Comparison of ENCODE assay signal across 13 cellular contexts in the genomic region with DNA sequence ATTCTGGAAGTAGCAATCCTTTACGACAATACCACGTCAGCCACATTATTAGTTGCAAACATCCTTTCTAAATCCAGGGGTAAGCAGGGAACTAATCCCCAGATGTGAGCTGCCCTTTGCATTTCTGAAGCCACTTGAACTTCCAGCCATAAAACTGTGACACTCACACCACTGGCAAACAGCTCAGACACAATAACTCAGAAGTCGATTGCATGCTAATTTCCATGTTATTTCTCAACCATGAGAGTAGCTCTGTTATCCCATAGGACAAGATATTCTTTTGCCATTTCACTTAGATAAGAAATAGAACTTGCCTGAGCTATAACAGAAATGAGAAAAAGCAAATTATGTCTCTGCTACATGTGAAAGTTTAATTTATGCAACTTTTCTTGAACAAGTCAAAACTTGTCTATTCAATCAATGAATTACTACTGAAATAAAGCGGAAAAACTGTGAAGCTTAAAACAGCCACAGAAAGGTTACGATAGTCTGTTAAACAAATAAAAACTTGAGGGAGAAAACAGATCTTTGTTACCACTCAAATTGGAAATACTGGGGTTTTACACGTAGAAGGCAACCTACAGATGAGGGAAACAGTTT.
DNase-seq lines count a peak whose midpoint lies in the region; ATAC-seq and TF ChIP-seq lines count a peak whose summit lies in the region.
"Had no signal": no experiment of that assay in that cellular context is flagged by ENCODE, and none has a peak within 500 bp of the region (broad histone marks: within the 10 kb centered on the region; RNA-seq: fewer than 3 reads in every experiment).

No MANE protein-coding gene starts in this region.

- no peaks in the 10 kb centered on the region for H3K9me3 Mint-ChIP-seq in stimulated activated naive CD8-positive, alpha-beta T cell treated with anti-CD3 and anti-CD28 coated beads, Interleukin-15, Interleukin-2, amounts not matched to agents 100 ng/mL and 50 ng/mL, for 24 hours
- peaks cover 14% of the 10 kb centered on the region for H3K9me3 Mint-ChIP-seq in activated CD8-positive, alpha-beta T cell treated with anti-CD3 and anti-CD28 coated beads, Interleukin-2, amount 10 ng/mL, durations not matched to agents 7 days and 5 days (ENCODE audit: insufficient read depth)

- no peak overlapping the region for H3K4me3 ChIP-seq in left lung

- POLR2A ChIA-PET in activated CD8-positive, alpha-beta T cell treated with anti-CD3 and anti-CD28 coated beads, Interleukin-2, amount 10 ng/mL, durations not matched to agents 7 days and 5 days (lab: Charles Lee), result interaction anchor here (0.6 to 2.6 kb wide), 7 partner anchors 9 to 480 kb away, joined by 3 to 13 read pairs (median 4); no protein-coding TSS in a partner anchor

- peak overlapping the region; percentile 97 for H3K27ac Mint-ChIP-seq in stimulated activated naive CD8-positive, alpha-beta T cell treated with anti-CD3 and anti-CD28 coated beads, Interleukin-15, Interleukin-2, amounts not matched to agents 100 ng/mL and 50 ng/mL, for 24 hours
- peak overlapping the region; percentile 79 for H3K27ac Mint-ChIP-seq in activated CD8-positive, alpha-beta T cell treated with anti-CD3 and anti-CD28 coated beads, Interleukin-2, amount 10 ng/mL, durations not matched to agents 7 days and 5 days

- CTCF ChIA-PET in activated CD8-positive, alpha-beta T cell treated with anti-CD3 and anti-CD28 coated beads, Interleukin-2, amount 10 ng/mL, durations not matched to agents 7 days and 5 days (lab: Charles Lee), result interaction anchor here (0.6 to 5.8 kb wide), 19 partner anchors 8 to 392 kb away, joined by 3 to 39 read pairs (median 6); a partner anchor contains a TSS

- H3K4me3 Mint-ChIP-seq in stimulated activated naive CD8-positive, alpha-beta T cell treated with anti-CD3 and anti-CD28 coated beads, Interleukin-15, Interleukin-2, amounts not matched to agents 100 ng/mL and 50 ng/mL, for 24 hours, result peak overlapping the region; percentile 66
- peak overlapping the region; percentile 66 for H3K4me3 Mint-ChIP-seq in activated CD8-positive, alpha-beta T cell treated with anti-CD3 and anti-CD28 coated beads, Interleukin-2, amount 10 ng/mL, durations not matched to agents 7 days and 5 days

- DNase-seq in stimulated activated naive CD8-positive, alpha-beta T cell treated with anti-CD3 and anti-CD28 coated beads, Interleukin-15, Interleukin-2, amounts not matched to agents 100 U/mL and 50 U/mL, for 24 hours, result no peak
- DNase-seq in activated CD8-positive, alpha-beta T cell treated with anti-CD3 and anti-CD28 coated beads, Interleukin-2, amount 10 ng/mL, durations not matched to agents 7 days and 5 days, result no peak
- DNase-seq in left lung (no peak), mucosa of gallbladder (ENCODE audit: low spot score) (no peak)
- DNase-seq: cortex of kidney; mammary epithelial cell; NCI-H1105; NK-92 treated with Interleukin-12 subunit alpha and Interleukin-12 subunit beta, amount 100 ng/mL, for 24 hours had no signal

- no peaks in the 10 kb centered on the region for H3K9me3 ChIP-seq in left lung

- peaks cover 0 to 19% of the 10 kb centered on the region in 2 donors for H3K36me3 ChIP-seq in left lung

- peaks cover 39% of the 10 kb centered on the region for H3K36me3 Mint-ChIP-seq in stimulated activated naive CD8-positive, alpha-beta T cell treated with anti-CD3 and anti-CD28 coated beads, Interleukin-15, Interleukin-2, amounts not matched to agents 100 ng/mL and 50 ng/mL, for 24 hours (ENCODE audit: low read depth)
- H3K36me3 Mint-ChIP-seq in activated CD8-positive, alpha-beta T cell treated with anti-CD3 and anti-CD28 coated beads, Interleukin-2, amount 10 ng/mL, durations not matched to agents 7 days and 5 days (ENCODE audit: low read depth), result peaks cover 72% of the 10 kb centered on the region

- H3K4me1 ChIP-seq in left lung, result peaks cover 0 to 82% of the 10 kb centered on the region in 2 donors

- H3K27ac ChIP-seq in left lung, result peak overlapping the region in 1 of 2 donors; percentile 92
- H3K27ac ChIP-seq: C4-2B had no signal

- no peak for ATAC-seq in stimulated activated naive CD8-positive, alpha-beta T cell treated with anti-CD3 and anti-CD28 coated beads, Interleukin-15, Interleukin-2, amounts not matched to agents 100 U/mL and 50 U/mL, for 24 hours
- no peak for ATAC-seq in activated CD8-positive, alpha-beta T cell treated with anti-CD3 and anti-CD28 coated beads, Interleukin-2, amount 10 ng/mL, durations not matched to agents 7 days and 5 days
- ATAC-seq in left lung (peak; percentile 24), GM18858 (IDR thresholded peaks at IDR 0.05; ENCODE audit: unreplicated experiment) (no peak), GM21423 (IDR thresholded peaks at IDR 0.05; ENCODE audit: unreplicated experiment) (no peak), GM21515 (IDR thresholded peaks at IDR 0.05; ENCODE audit: unreplicated experiment) (no peak)

- H3K27me3 ChIP-seq in left lung, result no peaks in the 10 kb centered on the region

- peaks cover 97% of the 10 kb centered on the region for H3K4me1 Mint-ChIP-seq in stimulated activated naive CD8-positive, alpha-beta T cell treated with anti-CD3 and anti-CD28 coated beads, Interleukin-15, Interleukin-2, amounts not matched to agents 100 ng/mL and 50 ng/mL, for 24 hours (ENCODE audit: low read depth)
- peaks cover 89% of the 10 kb centered on the region for H3K4me1 Mint-ChIP-seq in activated CD8-positive, alpha-beta T cell treated with anti-CD3 and anti-CD28 coated beads, Interleukin-2, amount 10 ng/mL, durations not matched to agents 7 days and 5 days (ENCODE audit: low read depth)

- H3K27me3 Mint-ChIP-seq in stimulated activated naive CD8-positive, alpha-beta T cell treated with anti-CD3 and anti-CD28 coated beads, Interleukin-15, Interleukin-2, amounts not matched to agents 100 ng/mL and 50 ng/mL, for 24 hours, result no peaks in the 10 kb centered on the region
- H3K27me3 Mint-ChIP-seq in activated CD8-positive, alpha-beta T cell treated with anti-CD3 and anti-CD28 coated beads, Interleukin-2, amount 10 ng/mL, durations not matched to agents 7 days and 5 days (ENCODE audit: low read depth), result no peaks in the 10 kb centered on the region

- no peak for TF ChIP-seq CTCF in left lung (IDR thresholded peaks at IDR 0.05)

- intact Hi-C loops in left lung (cut with DNase I), result no loop called here
